ENCODE assay signal across 25 cellular contexts in the genomic region with DNA sequence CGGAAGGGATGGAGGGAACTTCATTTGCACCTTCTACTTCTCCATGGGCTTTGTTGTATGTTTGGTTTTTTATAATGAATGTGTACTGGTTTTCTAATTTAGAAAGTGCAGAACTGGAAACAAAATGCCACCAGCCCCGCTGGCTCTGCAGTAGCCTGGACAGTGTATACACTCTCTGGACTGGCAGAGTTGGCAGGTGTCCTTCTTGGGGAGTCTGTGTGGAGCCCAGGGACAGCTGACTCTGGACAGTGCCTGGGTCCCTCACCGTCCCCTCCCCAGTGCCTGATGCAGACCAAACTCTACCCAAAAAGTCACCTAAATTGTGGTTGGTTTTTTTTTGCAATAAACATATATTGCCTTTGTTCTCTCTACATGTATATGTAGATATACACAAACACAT.
"Had no signal": no experiment of that assay in that cellular context is flagged by ENCODE, and none has a peak within 500 bp of the region (broad histone marks: within the 10 kb centered on the region; RNA-seq: fewer than 3 reads in every experiment).

No MANE protein-coding gene starts in this region.

- H3K27ac ChIP-seq: left lung, lower lobe of right lung, pancreas, prostate gland, skin epidermis, stomach, testis, thyroid gland, transverse colon, upper lobe of left lung, vagina had no signal

- DNase-seq: kidney; left colon; left lung; lower lobe of right lung; mammary epithelial cell; mesenchymal stem cell; naive thymus-derived CD8-positive, alpha-beta T cell; nucleus accumbens; pancreas; right cardiac atrium; stimulated activated CD4-positive, alpha-beta T cell treated with anti-CD3 and anti-CD28 coated beads, Interleukin-12 subunit alpha, Interleukin-12 subunit beta, amount 100 ng/mL, for 4 hours; stimulated activated CD4-positive, alpha-beta T cell treated with anti-CD3 and anti-CD28 coated beads, Interleukin-15, amount 100 ng/mL, for 24 hours; stimulated activated CD4-positive, alpha-beta T cell treated with anti-CD3 and anti-CD28 coated beads, Interleukin-2, amount 100 ng/mL, for 24 hours; stimulated activated CD4-positive, alpha-beta T cell treated with anti-CD3 and anti-CD28 coated beads, Interleukin-4, amount 100 ng/mL, for 1 hour; stimulated activated naive B cell treated with anti-CD40 and anti-IgM and Interleukin-4, amounts not matched to agents 10 μg/mL and 1 μg/mL and 100 μg/mL, for 72 hours; stimulated activated naive CD8-positive, alpha-beta T cell treated with anti-CD3 and anti-CD28 coated beads, Interleukin-15, Interleukin-2, amounts not matched to agents 100 U/mL and 50 U/mL, for 24 hours; stomach; testis; thyroid gland; transverse colon; upper lobe of left lung had no signal

- ATAC-seq: left colon; left lung; lower lobe of right lung; naive thymus-derived CD8-positive, alpha-beta T cell; right cardiac atrium; sciatic nerve; stimulated activated naive B cell treated with anti-CD40 and anti-IgM and Interleukin-4, amounts not matched to agents 10 μg/mL and 1 μg/mL and 100 μg/mL, for 72 hours; stimulated activated naive CD8-positive, alpha-beta T cell treated with anti-CD3 and anti-CD28 coated beads, Interleukin-15, Interleukin-2, amounts not matched to agents 100 U/mL and 50 U/mL, for 24 hours had no signal

- H3K4me3 ChIP-seq: left lung, lower lobe of right lung, pancreas, prostate gland, skin epidermis, stomach, testis, thyroid gland, transverse colon, upper lobe of left lung, vagina had no signal
